Comparison of ENCODE assay signal across 18 cellular contexts in genomic region chr17:37847102-37847501, GRCh38.
DNase-seq lines count a peak whose midpoint lies in the region; ATAC-seq, FAIRE-seq and TF ChIP-seq lines count a peak whose summit lies in the region.
"Had no signal": no experiment of that assay in that cellular context is flagged by ENCODE, and none has a peak within 500 bp of the region (broad histone marks: within the 10 kb centered on the region; RNA-seq: fewer than 3 reads in every experiment).

No MANE protein-coding gene starts in this region.

- WGBS in HepG2 (ENCODE audit: low lambda C conversion rate), result 57% methylated on average over 7 of the region's 7 CpGs
- WGBS in right lobe of liver (ENCODE audit: insufficient coverage, low coverage, low lambda C conversion rate, missing lambda C conversion rate), result 86% methylated on average over 6 of the region's 7 CpGs

- intact Hi-C loops in HepG2 (cut with micrococcal nuclease; ENCODE audit: unreplicated experiment) (loop anchor here (10.0 kb wide), 1 partner anchor 52 kb away; no protein-coding TSS in a partner anchor), right lobe of liver (cut with DNase I) (no loop called here)

- H3K27me3 Mint-ChIP-seq in T-helper 2 cell treated with Interferon-gamma antibody and Interleukin-4, amounts not matched to agents 5 μg/mL and 100 μg/mL, for 36 hours (ENCODE audit: low read depth), result no peaks in the 10 kb centered on the region
- peaks cover 6% of the 10 kb centered on the region for H3K27me3 Mint-ChIP-seq in astrocyte (ENCODE audit: low read depth, unreplicated experiment)
- H3K27me3 Mint-ChIP-seq: B cell had no signal

- no peaks in the 10 kb centered on the region for H3K9me3 ChIP-seq in HepG2 (ENCODE audit: low read length)
- H3K9me3 ChIP-seq in right lobe of liver, result no peaks in the 10 kb centered on the region
- H3K9me3 ChIP-seq in astrocyte (ENCODE audit: insufficient read depth, low read depth, low read length), result no peaks in the 10 kb centered on the region

- no peak for DNase-seq in T-helper 2 cell treated with Interferon-gamma antibody and Interleukin-4, amounts not matched to agents 5 μg/mL and 100 μg/mL, for 36 hours (ENCODE audit: low spot score)
- no peak for DNase-seq in T-helper 2 cell
- no peak for DNase-seq in HepG2 (ENCODE audit: low spot score)
- DNase-seq in right lobe of liver, result no peak
- DNase-seq in astrocyte (ENCODE audit: low read depth), result no peak
- DNase-seq in NCI-H446 treated with DMSO at 0.1 percent for 48 hours (lab: John Stamatoyannopoulos, UW), result no peak
- DNase-seq: 8988T; C1 segment of cervical spinal cord; CD4-positive, alpha-beta memory T cell; DMS79 treated with DMSO at 0.1 percent for 48 hours; EL; H9 had no signal

- TF ChIP-seq CTCF in HepG2 (CRISPR knock-in tag; IDR thresholded peaks at IDR 0.05) (no peak), right lobe of liver (IDR thresholded peaks at IDR 0.05) (no peak), astrocyte (IDR thresholded peaks at IDR 0.05; ENCODE audit: insufficient read depth, low read depth, low read length) (no peak)

- CTCF ChIA-PET in HepG2 (lab: Yijun Ruan, JAX; ENCODE audit: low intra/inter-chr PET ratio, low total read pairs), result no interaction called here

- H2AFZ ChIP-seq in HepG2 (ENCODE audit: low read length), result no peak overlapping the region
- H2AFZ ChIP-seq in astrocyte (ENCODE audit: low read depth, low read length), result no peak overlapping the region
- H2AFZ ChIP-seq: GM23338 had no signal

- H3K4me1 ChIP-seq in HepG2 (ENCODE audit: insufficient read depth, low read length) (peaks cover 34% of the 10 kb centered on the region), right lobe of liver (no peaks in the 10 kb centered on the region), astrocyte (ENCODE audit: insufficient read depth, low read length) (peaks cover 16% of the 10 kb centered on the region)

- H3K27me3 ChIP-seq in HepG2 (ENCODE audit: control insufficient read depth in 1 of 2, insufficient read depth in 2 of 2, low read length in 2 of 2), result 0 out of 5 replicates have a peak, but pooled peaks cover 1 to 6% of the 10 kb centered on the region in 2 experiments
- H3K27me3 ChIP-seq in right lobe of liver, result no peaks in the 10 kb centered on the region
- no peaks in the 10 kb centered on the region for H3K27me3 ChIP-seq in astrocyte (ENCODE audit: insufficient read depth, low read length)

- TF ChIP-seq EP300 in HepG2 (IDR thresholded peaks at IDR 0.05; ENCODE audit: low read depth in 2 of 2, low read length in 2 of 2) (no peak), HepG2 (CRISPR knock-in tag; IDR thresholded peaks at IDR 0.05; ENCODE audit: borderline replicate concordance) (no peak)

- H3K36me3 Mint-ChIP-seq in T-helper 2 cell treated with Interferon-gamma antibody and Interleukin-4, amounts not matched to agents 5 μg/mL and 100 μg/mL, for 36 hours (ENCODE audit: low read depth), result no peaks in the 10 kb centered on the region
- no peaks in the 10 kb centered on the region for H3K36me3 Mint-ChIP-seq in astrocyte (ENCODE audit: low read depth, unreplicated experiment)
- H3K36me3 Mint-ChIP-seq: CD4-positive, alpha-beta memory T cell; IgD-negative memory B cell had no signal

- peaks cover 28% of the 10 kb centered on the region for H3K4me1 Mint-ChIP-seq in T-helper 2 cell treated with Interferon-gamma antibody and Interleukin-4, amounts not matched to agents 5 μg/mL and 100 μg/mL, for 36 hours (ENCODE audit: low read depth)
- H3K4me1 Mint-ChIP-seq in astrocyte (ENCODE audit: low read depth, unreplicated experiment), result peaks cover 5% of the 10 kb centered on the region
- H3K4me1 Mint-ChIP-seq: GM23338 had no signal

- no peak for ATAC-seq in HepG2
- ATAC-seq in right lobe of liver, result no peak
- ATAC-seq in GM18502 (IDR thresholded peaks at IDR 0.05; ENCODE audit: poor library complexity, unreplicated experiment), result no peak
- ATAC-seq: GM23338 had no signal

- no peaks in the 10 kb centered on the region for H3K36me3 ChIP-seq in HepG2 (replicated peaks in 1 of 2; ENCODE audit: control insufficient read depth in 1 of 2, insufficient read depth in 2 of 2, low read length in 2 of 2)
- no peaks in the 10 kb centered on the region for H3K36me3 ChIP-seq in right lobe of liver
- H3K36me3 ChIP-seq in astrocyte (ENCODE audit: insufficient read depth, low read length), result no peaks in the 10 kb centered on the region

- H3K4me3 ChIP-seq in HepG2 (replicated peaks in 1 of 3; ENCODE audit: insufficient read depth in 1 of 3, low read depth in 2 of 3, low read length in 3 of 3) (no peak overlapping the region), right lobe of liver (no peak overlapping the region), astrocyte (ENCODE audit: insufficient read depth, low read depth, low read length) (no peak overlapping the region)
- H3K4me3 ChIP-seq: GM23338 had no signal

- H3K4me2 ChIP-seq in HepG2 (ENCODE audit: low read depth, low read length) (no peak overlapping the region), astrocyte (ENCODE audit: low read length) (no peak overlapping the region)
- H3K4me2 ChIP-seq: GM23338 had no signal

- peak overlapping the region; percentile 13 for H3K4me3 Mint-ChIP-seq in T-helper 2 cell treated with Interferon-gamma antibody and Interleukin-4, amounts not matched to agents 5 μg/mL and 100 μg/mL, for 36 hours
- H3K4me3 Mint-ChIP-seq in astrocyte (ENCODE audit: unreplicated experiment), result peak overlapping the region; percentile 28
- H3K4me3 Mint-ChIP-seq: B cell; CD4-positive, alpha-beta memory T cell; GM23338; H9 had no signal

- in situ Hi-C loops in HepG2 (cut with HindIII; ENCODE audit: extremely low pct_ligation_motif_present, low pct_unique_long_range_greater_than_20kb), result no loop called here

- H4K20me1 ChIP-seq in HepG2 (ENCODE audit: insufficient read depth, low read length) (no peaks in the 10 kb centered on the region), astrocyte (ENCODE audit: insufficient read depth, low read length) (no peaks in the 10 kb centered on the region)

- no peak overlapping the region for H3K9ac ChIP-seq in HepG2 (ENCODE audit: insufficient read depth, low read depth, low read length)
- H3K9ac ChIP-seq in astrocyte (ENCODE audit: low read length), result no peak overlapping the region

- H3K79me2 ChIP-seq in HepG2 (ENCODE audit: insufficient read depth, low read length), result no peaks in the 10 kb centered on the region
- no peaks in the 10 kb centered on the region for H3K79me2 ChIP-seq in astrocyte (ENCODE audit: insufficient read depth, low read length)

- no peaks in the 10 kb centered on the region for H3K9me3 Mint-ChIP-seq in T-helper 2 cell treated with Interferon-gamma antibody and Interleukin-4, amounts not matched to agents 5 μg/mL and 100 μg/mL, for 36 hours
- H3K9me3 Mint-ChIP-seq in astrocyte (ENCODE audit: unreplicated experiment), result peaks cover 4% of the 10 kb centered on the region
- H3K9me3 Mint-ChIP-seq: CD4-positive, alpha-beta memory T cell; H9; IgD-negative memory B cell had no signal

- TF ChIP-seq POLR2A in HepG2 (IDR thresholded peaks at IDR 0.05; ENCODE audit: insufficient read depth in 1 of 2, low read depth in 2 of 2, low read length in 2 of 2) (no peak), right lobe of liver (IDR thresholded peaks at IDR 0.05) (no peak)

- BruUV-seq in HepG2 (replicated peaks; lab: Mats Ljungman, UMichigan), result no TSS peak

- POLR2A ChIA-PET in HepG2 (lab: Yijun Ruan, JAX), result no interaction called here

- FAIRE-seq in HepG2 (lab: Jason Lieb, UNC), result no peak
- no peak for FAIRE-seq in astrocyte (lab: Jason Lieb, UNC)
- FAIRE-seq: G401.6, GM12891 had no signal

- H3K27ac Mint-ChIP-seq in T-helper 2 cell treated with Interferon-gamma antibody and Interleukin-4, amounts not matched to agents 5 μg/mL and 100 μg/mL, for 36 hours, result peak overlapping the region; percentile 4
- no peak overlapping the region for H3K27ac Mint-ChIP-seq in astrocyte (ENCODE audit: unreplicated experiment)
- H3K27ac Mint-ChIP-seq: B cell, GM23338, H9, IgD-negative memory B cell had no signal

- TF ChIP-seq RAD21 in HepG2 (CRISPR knock-in tag; IDR thresholded peaks at IDR 0.05), result no peak

- H3K27ac ChIP-seq in HepG2 (ENCODE audit: extremely low read length, insufficient read depth, low read length) (no peak overlapping the region), right lobe of liver (no peak overlapping the region), astrocyte (ENCODE audit: low read depth, low read length) (no peak overlapping the region)

TF ChIP-seq in HepG2, 621 proteins besides CTCF, POLR2A, EP300 and RAD21:
- TF ChIP-seq MAFK (conservative IDR thresholded peaks at IDR 0.05 in 1 of 2, IDR thresholded peaks at IDR 0.05 in 1 of 2; ENCODE audit: low read length in 2 of 2), result peak; percentile 49 to 74
- peak; percentile 38; the same call in 1 of the 2 replicates for TF ChIP-seq MAFF (IDR thresholded peaks at IDR 0.05; ENCODE audit: low read depth, low read length)
- no peak for TF ChIP-seq SNAPC2 (CRISPR knock-in tag; IDR thresholded peaks at IDR 0.05)
- no peak for TF ChIP-seq RXRB (CRISPR knock-in tag; IDR thresholded peaks at IDR 0.05; ENCODE audit: borderline replicate concordance)
- no peak for TF ChIP-seq ZFY (CRISPR knock-in tag; IDR thresholded peaks at IDR 0.05)
- TF ChIP-seq FOXA3 (CRISPR knock-in tag; IDR thresholded peaks at IDR 0.05), result no peak
- no peak for TF ChIP-seq ATF3 (CRISPR knock-in tag; IDR thresholded peaks at IDR 0.05)
- TF ChIP-seq BRCA1 (CRISPR knock-in tag; IDR thresholded peaks at IDR 0.05), result no peak
